In genomic region chr17:67472606-67473005, GRCh38 we compare ENCODE assay signal across 7 cellular contexts.
DNase-seq lines count a peak whose midpoint lies in the region; ATAC-seq and TF ChIP-seq lines count a peak whose summit lies in the region.
"Not testable (repeated sequence)": the region's sequence is repeated elsewhere in the genome, so short reads cannot be mapped to it uniquely, and the experiment has no call there.

No MANE protein-coding gene starts in this region.

- intact Hi-C loops in CD4-positive, alpha-beta T cell (cut with DNase I, micrococcal nuclease): loop anchor here in 1 of 2 experiments (2.0 to 10.0 kb wide), 2 partner anchors 14 to 48 kb away; no protein-coding TSS in a partner anchor
- intact Hi-C loops in adrenal gland (cut with DNase I): not testable (repeated sequence)

- H3K9me3 Mint-ChIP-seq in CD4-positive, alpha-beta T cell: not testable (repeated sequence)

- 43 to 60% (median 53%) methylated on average over 4 of the region's 4 CpGs for WGBS in adrenal gland, 4 donors

- H3K36me3 ChIP-seq in adrenal gland (replicated peaks in 1 of 2): not testable (repeated sequence)

- not testable (repeated sequence) for H3K36me3 Mint-ChIP-seq in CD4-positive, alpha-beta T cell (ENCODE audit: low read depth)

- not testable (repeated sequence) for H3K4me3 Mint-ChIP-seq in CD4-positive, alpha-beta T cell

- not testable (repeated sequence) for DNase-seq in CD4-positive, alpha-beta T cell
- DNase-seq in M059J (ENCODE audit: low read depth): peak; percentile 29
- DNase-seq in RKO (ENCODE audit: low spot score): peak; percentile 28
- peak in 5 of 7 donors; percentile 27 to 65 (median 34) for DNase-seq in adrenal gland
- peak; percentile 34 for DNase-seq in fibroblast of villous mesenchyme (ENCODE audit: low read depth)
- peak; percentile 45 for DNase-seq in mesenteric fat pad (ENCODE audit: low spot score)

- not testable (repeated sequence) for H3K27me3 ChIP-seq in CD4-positive, alpha-beta T cell (ENCODE audit: control insufficient read depth, insufficient read depth, low read length); adrenal gland

- not testable (repeated sequence) for ATAC-seq in CD4-positive, alpha-beta T cell (ENCODE audit: poor library complexity)
- peak; percentile 70 for ATAC-seq in esophagus mucosa

- not testable (repeated sequence) for H3K4me3 ChIP-seq in adrenal gland; fibroblast of villous mesenchyme (ENCODE audit: low read depth, low read length)

- not testable (repeated sequence) for H3K4me1 ChIP-seq in adrenal gland (replicated peaks in 1 of 2)

- not testable (repeated sequence) for H3K27ac ChIP-seq in CD4-positive, alpha-beta T cell (ENCODE audit: low read depth, low read length); adrenal gland

- peak overlapping the region; percentile 96 for H3K27ac Mint-ChIP-seq in CD4-positive, alpha-beta T cell

- H3K27me3 Mint-ChIP-seq in CD4-positive, alpha-beta T cell: not testable (repeated sequence)

- H3K9me3 ChIP-seq in CD4-positive, alpha-beta T cell (ENCODE audit: control insufficient read depth, low read length); adrenal gland (replicated peaks in 1 of 3): not testable (repeated sequence)

- not testable (repeated sequence) for TF ChIP-seq CTCF in CD4-positive, alpha-beta T cell (IDR thresholded peaks at IDR 0.05); adrenal gland (IDR thresholded peaks at IDR 0.05); fibroblast of villous mesenchyme (IDR thresholded peaks at IDR 0.05; ENCODE audit: insufficient read depth, low read depth, low read length)

- CTCF ChIA-PET in CD4-positive, alpha-beta T cell (lab: Charles Lee): interaction anchor here (0.8 to 9.2 kb wide), 5 partner anchors 10 to 98 kb away, joined by 3 to 187 read pairs (median 5); partner anchors contain the start of gene PITPNC1

- H3K4me1 Mint-ChIP-seq in CD4-positive, alpha-beta T cell (ENCODE audit: low read depth): peaks cover 64% of the 10 kb centered on the region

- not testable (repeated sequence) for TF ChIP-seq POLR2A in adrenal gland (IDR thresholded peaks at IDR 0.05)

- POLR2A ChIA-PET in CD4-positive, alpha-beta T cell (lab: Charles Lee): interaction anchor here (0.6 to 8.2 kb wide), 5 partner anchors 20 to 94 kb away, joined by 3 to 122 read pairs (median 4); partner anchors contain the start of gene PITPNC1
